Comparison of ENCODE assay signal across 24 cellular contexts in the genomic region with DNA sequence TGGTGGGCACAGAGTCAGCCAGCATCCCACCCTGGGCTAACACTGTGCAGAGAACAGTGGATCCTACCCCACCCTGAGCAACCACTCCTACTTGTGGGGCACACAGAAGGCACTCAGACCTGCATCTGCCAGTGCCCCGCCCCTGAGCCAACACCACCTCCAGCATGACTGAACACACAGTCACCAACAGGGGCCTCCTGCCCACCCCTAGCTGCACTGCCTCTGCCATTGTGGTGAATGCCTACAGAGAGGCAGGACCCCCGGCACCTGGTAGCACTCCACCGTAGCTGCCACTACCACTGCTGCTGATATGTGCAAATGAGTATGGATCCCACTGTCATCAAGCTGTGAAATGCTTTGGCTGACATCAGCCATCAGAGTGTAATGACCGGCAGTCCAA.
"Had no signal": no experiment of that assay in that cellular context is flagged by ENCODE, and none has a peak within 500 bp of the region (broad histone marks: within the 10 kb centered on the region; RNA-seq: fewer than 3 reads in every experiment).

No MANE protein-coding gene starts in this region.

- H3K36me3 ChIP-seq: colonic mucosa, gastrocnemius medialis, left lung, lower lobe of right lung had no signal

- DNase-seq: colonic mucosa; cortex of kidney; effector CD8-positive, alpha-beta T cell; effector memory CD8-positive, alpha-beta T cell; endodermal cell; erythroblast; foreskin fibroblast; foreskin melanocyte; gastrocnemius medialis; glutamatergic neuron; head of caudate nucleus; heart right ventricle; hippocampal formation; left cardiac atrium; left lung; left ventricle myocardium superior; lower lobe of right lung; mesenchymal stem cell; mucosa of descending colon; naive B cell had no signal

- H3K27me3 ChIP-seq: colonic mucosa, esophagus muscularis mucosa, gastrocnemius medialis, heart right ventricle, left lung had no signal

- H3K27ac ChIP-seq: colonic mucosa, epithelial cell of prostate, esophagus muscularis mucosa, gastrocnemius medialis, heart right ventricle, left lung, lower lobe of right lung had no signal

- H3K36me3 Mint-ChIP-seq: naive B cell had no signal

- H3K27ac Mint-ChIP-seq: dendritic cell treated with granulocyte-macrophage colony-stimulating factor and Interleukin-4, amounts not matched to agents 40 ng/mL and 50 ng/mL, for 4 days; effector memory CD8-positive, alpha-beta T cell; endodermal cell; mesothelial cell of epicardium; naive B cell had no signal

- H3K9me3 ChIP-seq: colonic mucosa, esophagus muscularis mucosa, gastrocnemius medialis, lower lobe of right lung had no signal

- H3K4me3 ChIP-seq: colonic mucosa, esophagus muscularis mucosa, gastrocnemius medialis, heart right ventricle, left lung, lower lobe of right lung, mucosa of descending colon had no signal

- H3K9me3 Mint-ChIP-seq: endodermal cell had no signal

- ATAC-seq: effector memory CD8-positive, alpha-beta T cell; gastrocnemius medialis; heart right ventricle; left cardiac atrium; left lung; left ventricle myocardium superior; lower lobe of right lung; mucosa of descending colon had no signal

- H3K4me1 Mint-ChIP-seq: endodermal cell, mesothelial cell of epicardium, naive B cell had no signal

- H3K4me1 ChIP-seq: colonic mucosa, esophagus muscularis mucosa, gastrocnemius medialis, heart right ventricle, left lung, lower lobe of right lung had no signal

- H3K4me3 Mint-ChIP-seq: dendritic cell treated with granulocyte-macrophage colony-stimulating factor and Interleukin-4, amounts not matched to agents 40 ng/mL and 50 ng/mL, for 4 days; effector memory CD8-positive, alpha-beta T cell; endodermal cell; mesothelial cell of epicardium; naive B cell had no signal

- H3K27me3 Mint-ChIP-seq: dendritic cell treated with granulocyte-macrophage colony-stimulating factor and Interleukin-4, amounts not matched to agents 40 ng/mL and 50 ng/mL, for 4 days had no signal
